In genomic region chr9:27784999-27785713, GRCh38 we compare ENCODE assay signal across 12 cellular contexts.
DNase-seq lines count a peak whose midpoint lies in the region; ATAC-seq and TF ChIP-seq lines count a peak whose summit lies in the region.
"Had no signal": no experiment of that assay in that cellular context is flagged by ENCODE, and none has a peak within 500 bp of the region (broad histone marks: within the 10 kb centered on the region; RNA-seq: fewer than 3 reads in every experiment).

No MANE protein-coding gene starts in this region.

- H3K4me3 ChIP-seq in BE2C (ENCODE audit: low read depth, low read length) = no peak overlapping the region
- H3K4me3 ChIP-seq in H7 (ENCODE audit: insufficient read depth, low read depth, low read length) = no peak overlapping the region
- H3K4me3 ChIP-seq: neural progenitor cell had no signal

- no peaks in the 10 kb centered on the region for H3K4me1 ChIP-seq in BE2C
- H3K4me1 ChIP-seq: neural progenitor cell had no signal

- H3K9me3 Mint-ChIP-seq in activated T-helper 1 cell treated with anti-CD3 and anti-CD28 coated beads, Interleukin-12 subunit alpha, Interleukin-12 subunit beta, Interleukin-2, Interleukin-4 antibody, amounts not matched to agents 30 ng/mL and 10 ng/mL and 1 ng/mL, durations not matched to agents 14 hours and 24 hours and 36 hours = peaks cover 50% of the 10 kb centered on the region

- peak overlapping the region; percentile 59 for H3K27ac Mint-ChIP-seq in activated T-helper 1 cell treated with anti-CD3 and anti-CD28 coated beads, Interleukin-12 subunit alpha, Interleukin-12 subunit beta, Interleukin-2, Interleukin-4 antibody, amounts not matched to agents 30 ng/mL and 10 ng/mL and 1 ng/mL, durations not matched to agents 14 hours and 24 hours and 36 hours
- H3K27ac Mint-ChIP-seq: B cell, neural progenitor cell had no signal

- ATAC-seq in HG03066 (IDR thresholded peaks at IDR 0.05; ENCODE audit: low read depth, unreplicated experiment) = peak; percentile 40
- no peak for ATAC-seq in GM21576 (IDR thresholded peaks at IDR 0.05; ENCODE audit: unreplicated experiment)

- peaks cover 2% of the 10 kb centered on the region; the same call in 1 of the 2 replicates for H3K9me3 ChIP-seq in BE2C

- no peaks in the 10 kb centered on the region for H3K27me3 ChIP-seq in BE2C
- no peaks in the 10 kb centered on the region for H3K27me3 ChIP-seq in H7 (ENCODE audit: control insufficient read depth, insufficient read depth, low read length)
- H3K27me3 ChIP-seq: neural progenitor cell had no signal

- H3K27me3 Mint-ChIP-seq in activated T-helper 1 cell treated with anti-CD3 and anti-CD28 coated beads, Interleukin-12 subunit alpha, Interleukin-12 subunit beta, Interleukin-2, Interleukin-4 antibody, amounts not matched to agents 30 ng/mL and 10 ng/mL and 1 ng/mL, durations not matched to agents 14 hours and 24 hours and 36 hours (ENCODE audit: insufficient read depth) = peaks cover 5% of the 10 kb centered on the region
- H3K27me3 Mint-ChIP-seq: B cell had no signal

- no peak overlapping the region for H3K4me3 Mint-ChIP-seq in activated T-helper 1 cell treated with anti-CD3 and anti-CD28 coated beads, Interleukin-12 subunit alpha, Interleukin-12 subunit beta, Interleukin-2, Interleukin-4 antibody, amounts not matched to agents 30 ng/mL and 10 ng/mL and 1 ng/mL, durations not matched to agents 14 hours and 24 hours and 36 hours
- H3K4me3 Mint-ChIP-seq: B cell, neural progenitor cell had no signal

- peaks cover 14% of the 10 kb centered on the region for H3K4me1 Mint-ChIP-seq in activated T-helper 1 cell treated with anti-CD3 and anti-CD28 coated beads, Interleukin-12 subunit alpha, Interleukin-12 subunit beta, Interleukin-2, Interleukin-4 antibody, amounts not matched to agents 30 ng/mL and 10 ng/mL and 1 ng/mL, durations not matched to agents 14 hours and 24 hours and 36 hours (ENCODE audit: low read depth)
- H3K4me1 Mint-ChIP-seq: B cell, neural progenitor cell had no signal

- peak in 2 of 3 donors; percentile 10 to 15 for DNase-seq in stimulated activated CD4-positive, alpha-beta T cell treated with anti-CD3 and anti-CD28 coated beads, Interleukin-12 subunit alpha, Interleukin-12 subunit beta, amount 100 ng/mL, for 48 hours (ENCODE audit: low read depth in 2 of 3, low spot score in 1 of 3)
- DNase-seq in stimulated activated CD4-positive, alpha-beta T cell treated with anti-CD3 and anti-CD28 coated beads, Interleukin-4, amount 100 ng/mL, for 4 hours = no peak
- peak; percentile 12 for DNase-seq in activated T-helper 1 cell treated with anti-CD3 and anti-CD28 coated beads, Interleukin-12 subunit alpha, Interleukin-12 subunit beta, Interleukin-2, Interleukin-4 antibody, amounts not matched to agents 30 ng/mL and 10 ng/mL and 1 ng/mL, durations not matched to agents 14 hours and 24 hours and 36 hours (ENCODE audit: low spot score)
- DNase-seq in NCI-H510A treated with DMSO at 0.1 percent for 48 hours (lab: John Stamatoyannopoulos, UW) = no peak
- no peak for DNase-seq in BE2C
- no peak for DNase-seq in H7
- DNase-seq: effector memory CD4-positive, alpha-beta T cell; NCI-H1436 had no signal

- intact Hi-C loops in activated T-helper 1 cell treated with anti-CD3 and anti-CD28 coated beads, Interleukin-12 subunit alpha, Interleukin-12 subunit beta, Interleukin-2, Interleukin-4 antibody, amounts not matched to agents 30 ng/mL and 10 ng/mL and 1 ng/mL, durations not matched to agents 14 hours and 24 hours and 36 hours (cut with micrococcal nuclease) = loop anchor here (1.0 to 5.0 kb wide), 3 partner anchors 52 to 418 kb away; partner anchors contain the start of gene C9orf72

- no peaks in the 10 kb centered on the region for H3K36me3 Mint-ChIP-seq in activated T-helper 1 cell treated with anti-CD3 and anti-CD28 coated beads, Interleukin-12 subunit alpha, Interleukin-12 subunit beta, Interleukin-2, Interleukin-4 antibody, amounts not matched to agents 30 ng/mL and 10 ng/mL and 1 ng/mL, durations not matched to agents 14 hours and 24 hours and 36 hours (ENCODE audit: low read depth)
- H3K36me3 Mint-ChIP-seq: neural progenitor cell had no signal

- TF ChIP-seq CTCF in BE2C (IDR thresholded peaks at IDR 0.05; ENCODE audit: low read depth, low read length) = no peak

- no peaks in the 10 kb centered on the region for H3K36me3 ChIP-seq in BE2C
- H3K36me3 ChIP-seq in H7 (replicated peaks; ENCODE audit: control insufficient read depth, insufficient read depth, low read length) = no peaks in the 10 kb centered on the region
- H3K36me3 ChIP-seq: neural progenitor cell had no signal

Comparison
In these comparisons a context has a peak if more than half of its experiments do, and no peak if none do; other contexts are left out.
1. DNase-seq: peak in stimulated activated CD4-positive, alpha-beta T cell treated with anti-CD3 and anti-CD28 coated beads, Interleukin-12 subunit alpha, Interleukin-12 subunit beta, amount 100 ng/mL, for 48 hours (2 of 3) and activated T-helper 1 cell treated with anti-CD3 and anti-CD28 coated beads, Interleukin-12 subunit alpha, Interleukin-12 subunit beta, Interleukin-2, Interleukin-4 antibody, amounts not matched to agents 30 ng/mL and 10 ng/mL and 1 ng/mL, durations not matched to agents 14 hours and 24 hours and 36 hours (single experiment); none in stimulated activated CD4-positive, alpha-beta T cell treated with anti-CD3 and anti-CD28 coated beads, Interleukin-4, amount 100 ng/mL, for 4 hours (0 of 2), NCI-H510A treated with DMSO at 0.1 percent for 48 hours (single experiment), BE2C (single experiment) and H7 (single experiment).